ENCODE assay signal across 8 cellular contexts in genomic region chr2:25074826-25075225, GRCh38.
"Had no signal": no experiment of that assay in that cellular context is flagged by ENCODE, and none has a peak within 500 bp of the region (broad histone marks: within the 10 kb centered on the region; RNA-seq: fewer than 3 reads in every experiment).

No MANE protein-coding gene starts in this region.

- H3K4me3 ChIP-seq: GM23248, HAP-1 had no signal

- H3K27ac ChIP-seq: GM23248, HL-60 had no signal

- FAIRE-seq: HepG2 had no signal

- ATAC-seq: HCT116, HepG2 had no signal

- H2AFZ ChIP-seq: GM23248 had no signal

- DNase-seq: GM23248, GOT3, H7, KBM-7 had no signal

- H3K9ac ChIP-seq: GM23248 had no signal

- H3K36me3 ChIP-seq: HAP-1 had no signal

- H3K9me3 ChIP-seq: HAP-1 had no signal
